Comparison of ENCODE assay signal across 8 cellular contexts in genomic region chr11:13462311-13462927, GRCh38. TPM values are rescaled to one million over a fixed set of nuclear protein-coding genes. Genes with fewer than 3 reads are reported as not detected.
DNase-seq lines count a peak whose midpoint lies in the region; ATAC-seq, FAIRE-seq and TF ChIP-seq lines count a peak whose summit lies in the region.

No MANE protein-coding gene starts in this region.

- no peak overlapping the region for H2AFZ ChIP-seq in HCT116 (ENCODE audit: low read depth, low read length, poor library complexity, severe bottlenecking)

- WGBS in small intestine, 3 donors: 1 to 2% (median 1%) methylated on average over 20 of the region's 20 CpGs

- H4K20me1 ChIP-seq in HCT116 (ENCODE audit: insufficient read depth): no peaks in the 10 kb centered on the region

- peak overlapping the region; percentile 99 for H3K4me3 Mint-ChIP-seq in T-helper 2 cell treated with Interferon-gamma antibody and Interleukin-4, amounts not matched to agents 5 μg/mL and 100 μg/mL, for 36 hours

- H3K9ac ChIP-seq in HCT116 (ENCODE audit: low read length) (peak overlapping the region; percentile 69), iPS-20b (ENCODE audit: low read depth, low read length) (peak overlapping the region; percentile 81)

- TF ChIP-seq POLR2A in HCT116 (IDR thresholded peaks at IDR 0.05; ENCODE audit: borderline replicate concordance, extremely low read depth, insufficient read depth, insufficient read length): no peak

- H3K27ac Mint-ChIP-seq in T-helper 2 cell treated with Interferon-gamma antibody and Interleukin-4, amounts not matched to agents 5 μg/mL and 100 μg/mL, for 36 hours: peak overlapping the region; percentile 99

- TF ChIP-seq CTCF in GM12865 (IDR thresholded peaks at IDR 0.05; ENCODE audit: insufficient read depth, low read depth, low read length, missing control alignments) (no peak), HCT116 (IDR thresholded peaks at IDR 0.05 in 2 of 3, conservative IDR thresholded peaks at IDR 0.05 in 1 of 3; ENCODE audit: borderline replicate concordance in 1 of 3, insufficient read depth in 1 of 3, low read depth in 2 of 3, low read length in 2 of 3) (no peak), astrocyte of the spinal cord (IDR thresholded peaks at IDR 0.05; ENCODE audit: low read depth, low read length) (peak; percentile 3)

- H3K4me1 ChIP-seq in HCT116 (ENCODE audit: control insufficient read depth in 1 of 2, insufficient read depth in 2 of 2, low read length in 2 of 2) (peaks cover 10 to 21% of the 10 kb centered on the region in 2 experiments), iPS-20b (ENCODE audit: insufficient read depth, low read length) (peaks cover 13% of the 10 kb centered on the region), small intestine (ENCODE audit: control insufficient read depth in 2 of 2, insufficient read depth in 1 of 2, low read depth in 1 of 2, low read length in 1 of 2) (peaks cover 0 to 7% of the 10 kb centered on the region in 2 donors)

- RAD21 ChIA-PET in HCT116 (lab: Charles Lee; ENCODE audit: low non-redundant PET in 1 of 2, low total read pairs in 2 of 2, uncharacterized antibody in 2 of 2, unreplicated experiment in 2 of 2): no interaction called here

- FAIRE-seq in small intestine (lab: Jason Lieb, UNC): no peak

- no peaks in the 10 kb centered on the region for H3K27me3 Mint-ChIP-seq in T-helper 2 cell treated with Interferon-gamma antibody and Interleukin-4, amounts not matched to agents 5 μg/mL and 100 μg/mL, for 36 hours (ENCODE audit: low read depth)

- CTCF ChIA-PET in HCT116 (lab: Charles Lee): interaction anchor here (1.0 to 1.2 kb wide), 2 partner anchors 10 to 499 kb away, joined by 3 to 4 read pairs; no protein-coding TSS in a partner anchor

- H3K27me3 ChIP-seq in HCT116 (ENCODE audit: insufficient read depth, low read length) (no peaks in the 10 kb centered on the region), iPS-20b (ENCODE audit: insufficient read depth, low read length) (no peaks in the 10 kb centered on the region), small intestine (ENCODE audit: control insufficient read depth in 2 of 2, insufficient read depth in 2 of 2, low read length in 2 of 2) (no peaks in the 10 kb centered on the region)

- DNase-seq in GM12865 (ENCODE audit: low read depth) (peak; percentile 56), HCT116 (ENCODE audit: low read depth, low spot score) (peak; percentile 53), M059J (ENCODE audit: low read depth) (peak; percentile 82), astrocyte of the spinal cord (ENCODE audit: low read depth, low spot score) (peak; percentile 23), small intestine (peak; percentile 73), SHP77 treated with DMSO at 0.1 percent for 48 hours (lab: John Stamatoyannopoulos, UW) (no peak)
- peak; percentile 64 for DNase-seq in T-helper 2 cell treated with Interferon-gamma antibody and Interleukin-4, amounts not matched to agents 5 μg/mL and 100 μg/mL, for 36 hours (ENCODE audit: low spot score)

- peak overlapping the region; percentile 77 for H3K27ac ChIP-seq in HCT116 (ENCODE audit: low read depth, low read length)
- no peak overlapping the region for H3K27ac ChIP-seq in iPS-20b (ENCODE audit: low read length)
- H3K27ac ChIP-seq in small intestine (ENCODE audit: low read depth in 1 of 2, low read length in 1 of 2): peak overlapping the region; percentile 84 to 94

- TF ChIP-seq RAD21 in HCT116 (IDR thresholded peaks at IDR 0.05; ENCODE audit: low read depth): no peak

- peak overlapping the region; percentile 70 for H3K4me2 ChIP-seq in HCT116 (ENCODE audit: low read length)

- H3K36me3 ChIP-seq in HCT116 (ENCODE audit: control insufficient read depth in 1 of 2, insufficient read depth in 2 of 2, low read length in 2 of 2) (no peaks in the 10 kb centered on the region), iPS-20b (ENCODE audit: insufficient read depth, low read depth, low read length) (no peaks in the 10 kb centered on the region), small intestine (ENCODE audit: control insufficient read depth in 2 of 2, insufficient read depth in 2 of 2, low read length in 2 of 2) (no peaks in the 10 kb centered on the region)

- intact Hi-C loops in HCT116 (cut with micrococcal nuclease): no loop called here

- ATAC-seq in HCT116: peak; percentile 80

- H3K4me1 Mint-ChIP-seq in T-helper 2 cell treated with Interferon-gamma antibody and Interleukin-4, amounts not matched to agents 5 μg/mL and 100 μg/mL, for 36 hours (ENCODE audit: low read depth): peaks cover 34% of the 10 kb centered on the region

- H3K9me2 ChIP-seq in HCT116 (ENCODE audit: insufficient read depth): no peaks in the 10 kb centered on the region

- H3K9me3 ChIP-seq in HCT116 (ENCODE audit: control insufficient read depth in 1 of 2, insufficient read depth in 1 of 2, low read depth in 1 of 2, low read length in 2 of 2) (no peaks in the 10 kb centered on the region), iPS-20b (ENCODE audit: insufficient read depth, low read depth, low read length) (no peaks in the 10 kb centered on the region), small intestine (ENCODE audit: control insufficient read depth, low read depth) (no peaks in the 10 kb centered on the region)

- no peaks in the 10 kb centered on the region for H3K9me3 Mint-ChIP-seq in T-helper 2 cell treated with Interferon-gamma antibody and Interleukin-4, amounts not matched to agents 5 μg/mL and 100 μg/mL, for 36 hours

- peaks cover 5% of the 10 kb centered on the region for H3K36me3 Mint-ChIP-seq in T-helper 2 cell treated with Interferon-gamma antibody and Interleukin-4, amounts not matched to agents 5 μg/mL and 100 μg/mL, for 36 hours (ENCODE audit: low read depth)

- in situ Hi-C loops in astrocyte of the spinal cord (cut with HindIII; ENCODE audit: low sequenced_read_pairs): no loop called here

- H3K4me3 ChIP-seq in GM12865 (ENCODE audit: low read depth, low read length) (peak overlapping the region; percentile 81), HCT116 (replicated peaks in 1 of 2; ENCODE audit: low read depth in 1 of 2, low read length in 2 of 2) (peak overlapping the region; percentile 74 to 85), astrocyte of the spinal cord (ENCODE audit: low read depth, low read length) (peak overlapping the region; percentile 93), iPS-20b (ENCODE audit: low read length) (peak overlapping the region; percentile 78), small intestine (ENCODE audit: low read depth in 1 of 2, low read length in 2 of 2) (peak overlapping the region; percentile 84 to 93)

- POLR2A ChIA-PET in HCT116 (lab: Charles Lee): no interaction called here

- H3K79me2 ChIP-seq in HCT116 (ENCODE audit: insufficient read depth, low read length): peaks cover 28% of the 10 kb centered on the region

- BruUV-seq in HCT116 (replicated peaks; lab: Mats Ljungman, UMichigan): TSS peak; percentile 55

TF ChIP-seq in HCT116, 20 proteins besides CTCF, POLR2A, EP300 and RAD21:
- TF ChIP-seq ZBTB33 (IDR thresholded peaks at IDR 0.05; ENCODE audit: extremely low read depth, insufficient replicate concordance, low read length) (no peak), SIN3A (IDR thresholded peaks at IDR 0.05; ENCODE audit: low read depth) (no peak), ATF3 (IDR thresholded peaks at IDR 0.05) (no peak), JUND (IDR thresholded peaks at IDR 0.05) (peak; percentile 48; the same call in 1 of the 2 replicates), MAX (IDR thresholded peaks at IDR 0.05) (peak; percentile 43), YY1 (IDR thresholded peaks at IDR 0.05; ENCODE audit: extremely low read depth, insufficient replicate concordance, low read depth, low read length) (no peak), FOSL1 (IDR thresholded peaks at IDR 0.05; ENCODE audit: low read depth) (peak; percentile 61), SP1 (IDR thresholded peaks at IDR 0.05; ENCODE audit: low read depth) (peak; percentile 17; the same call in 1 of the 2 replicates)

RNA-seq across cellular contexts. Expression of gene BTBD10, which starts 0.6 kb away (rescaled TPM):
- total RNA-seq in HCT116 (2021; ENCODE audit: unreplicated experiment): 17.0 TPM
- 20.2 and 22.8 TPM in 2 replicates for polyA plus RNA-seq in HCT116 (2012)
- total RNA-seq in M059J (2014; rRNA removed; shearing (Covaris generic)): 49.9 and 65.4 TPM in 2 replicates
- polyA plus RNA-seq in small intestine: 10 to 100 TPM; 18.7 to 21.1 (median 19.5) TPM

RNA-seq across cellular contexts. Expression of gene PTH, which starts 33.4 kb away (rescaled TPM):
- total RNA-seq in HCT116 (2021; ENCODE audit: unreplicated experiment): not detected
- not detected in 2 replicates for polyA plus RNA-seq in HCT116 (2012)
- total RNA-seq in M059J (2014; rRNA removed; shearing (Covaris generic)): not detected in 2 replicates
- polyA plus RNA-seq in small intestine: not detected
